Comparison of ENCODE assay signal across 11 cellular contexts in genomic region chr4:1172971-1173757, GRCh38. TPM values are rescaled to one million over a fixed set of nuclear protein-coding genes. Genes with fewer than 3 reads are reported as not detected.
DNase-seq lines count a peak whose midpoint lies in the region; ATAC-seq, FAIRE-seq and TF ChIP-seq lines count a peak whose summit lies in the region.
"Had no signal": no experiment of that assay in that cellular context is flagged by ENCODE, and none has a peak within 500 bp of the region (broad histone marks: within the 10 kb centered on the region; RNA-seq: fewer than 3 reads in every experiment).

No MANE protein-coding gene starts in this region.

- H3K4me1 ChIP-seq in CD8-positive, alpha-beta memory T cell (ENCODE audit: insufficient read depth, low read length), result peaks cover 25% of the 10 kb centered on the region
- H3K4me1 ChIP-seq in left ventricle myocardium inferior (peaks cover 55% of the 10 kb centered on the region), psoas muscle (peaks cover 58% of the 10 kb centered on the region), kidney (ENCODE audit: control insufficient read depth in 1 of 2, insufficient read depth in 1 of 2, low read depth in 1 of 2, low read length in 2 of 2) (peaks cover 0 to 13% of the 10 kb centered on the region in 2 donors)

- DNase-seq in CD8-positive, alpha-beta memory T cell, result no peak
- DNase-seq in left ventricle myocardium inferior, result no peak
- DNase-seq in psoas muscle, result peak; percentile 59 to 73
- DNase-seq in kidney, result no peak
- DNase-seq: activated T-cell treated with anti-CD3 and anti-CD28 coated beads, Interleukin-2, amount 50 U/mL, for 48 hours; RPMI8226; stimulated activated CD4-positive, alpha-beta T cell treated with anti-CD3 and anti-CD28 coated beads, Interleukin-1b, Interleukin-23, amount 100 ng/mL, for 48 hours had no signal

- H3K9me3 ChIP-seq in CD8-positive, alpha-beta memory T cell (ENCODE audit: low read length), result no peaks in the 10 kb centered on the region
- H3K9me3 ChIP-seq in left ventricle myocardium inferior (replicated peaks) (no peaks in the 10 kb centered on the region), psoas muscle (no peaks in the 10 kb centered on the region), kidney (ENCODE audit: control insufficient read depth in 1 of 2, low read length in 2 of 2) (no peaks in the 10 kb centered on the region)

- H3K9me3 Mint-ChIP-seq in CD8-positive, alpha-beta memory T cell, result no peaks in the 10 kb centered on the region

- H3K9ac ChIP-seq in kidney (ENCODE audit: low read length in 2 of 2), result no peak overlapping the region

- H3K27ac Mint-ChIP-seq in CD8-positive, alpha-beta memory T cell, result peak overlapping the region in 3 of 8 donors; percentile 26 to 65 (median 52)

- H3K36me3 ChIP-seq in CD8-positive, alpha-beta memory T cell (ENCODE audit: insufficient read depth, low read length), result no peaks in the 10 kb centered on the region
- H3K36me3 ChIP-seq in left ventricle myocardium inferior (no peaks in the 10 kb centered on the region), psoas muscle (ENCODE audit: insufficient read depth in 1 of 2, low read depth in 1 of 2) (peaks cover 0 to 8% of the 10 kb centered on the region in 2 donors), kidney (ENCODE audit: control insufficient read depth in 1 of 2, insufficient read depth in 2 of 2, low read length in 2 of 2) (no peaks in the 10 kb centered on the region)

- intact Hi-C loops in left ventricle myocardium inferior (cut with micrococcal nuclease), result no loop called here
- intact Hi-C loops in psoas muscle (cut with DNase I), result no loop called here
- intact Hi-C loops in kidney (cut with DNase I), result no loop called here

- peak; percentile 69 to 82 (median 78) for ATAC-seq in psoas muscle
- no peak for ATAC-seq in HG02938 (IDR thresholded peaks at IDR 0.05; ENCODE audit: unreplicated experiment)
- no peak for ATAC-seq in GM18867 (IDR thresholded peaks at IDR 0.05; ENCODE audit: unreplicated experiment)
- ATAC-seq in GM18868 (IDR thresholded peaks at IDR 0.05; ENCODE audit: unreplicated experiment), result no peak

- POLR2A ChIA-PET in CD8-positive, alpha-beta memory T cell (lab: Charles Lee), result interaction anchor here (0.9 to 1.0 kb wide), 2 partner anchors 30 to 75 kb away, joined by 3 to 4 read pairs; no protein-coding TSS in a partner anchor

- WGBS in psoas muscle, 3 donors, result 15 to 30% (median 26%) methylated on average over 14 to 19 of the region's 20 CpGs

- no peaks in the 10 kb centered on the region for H3K36me3 Mint-ChIP-seq in CD8-positive, alpha-beta memory T cell

- no peak overlapping the region for H3K4me3 ChIP-seq in CD8-positive, alpha-beta memory T cell (ENCODE audit: low read length)
- peak overlapping the region; percentile 65 for H3K4me3 ChIP-seq in left ventricle myocardium inferior
- peak overlapping the region; percentile 12 for H3K4me3 ChIP-seq in psoas muscle
- H3K4me3 ChIP-seq in kidney (ENCODE audit: low read length in 2 of 2), result no peak overlapping the region

- TF ChIP-seq CTCF in VCaP (conservative IDR thresholded peaks at IDR 0.05) (no peak), left ventricle myocardium inferior (IDR thresholded peaks at IDR 0.05; ENCODE audit: borderline replicate concordance) (no peak), psoas muscle (IDR thresholded peaks at IDR 0.05) (no peak), kidney (IDR thresholded peaks at IDR 0.05; ENCODE audit: borderline replicate concordance, extremely low read depth, insufficient read depth) (no peak)

- CTCF ChIA-PET in CD8-positive, alpha-beta memory T cell (lab: Charles Lee), result interaction anchor here (0.9 to 1.2 kb wide), 2 partner anchors 13 to 95 kb away, joined by 3 read pairs; no protein-coding TSS in a partner anchor

- peaks cover 19 to 52% (median 35%) of the 10 kb centered on the region in 3 donors for H3K4me1 Mint-ChIP-seq in CD8-positive, alpha-beta memory T cell

- H3K4me3 Mint-ChIP-seq in CD8-positive, alpha-beta memory T cell, result peak overlapping the region in 5 of 7 donors; percentile 22 to 73 (median 41)

- no peak for FAIRE-seq in kidney (lab: Jason Lieb, UNC)

- peaks cover 12% of the 10 kb centered on the region for H3K27me3 ChIP-seq in CD8-positive, alpha-beta memory T cell (ENCODE audit: insufficient read depth, low read length, poor library complexity, severe bottlenecking)
- H3K27me3 ChIP-seq in left ventricle myocardium inferior (ENCODE audit: low read depth), result peaks cover 47% of the 10 kb centered on the region
- peaks cover 0 to 7% (median 0%) of the 10 kb centered on the region in 3 donors for H3K27me3 ChIP-seq in psoas muscle (ENCODE audit: insufficient read depth in 3 of 3, low read length in 2 of 3)

- no peak overlapping the region for H3K27ac ChIP-seq in CD8-positive, alpha-beta memory T cell (ENCODE audit: low read depth, low read length)
- H3K27ac ChIP-seq in VCaP, result peak overlapping the region; percentile 100
- H3K27ac ChIP-seq in left ventricle myocardium inferior (replicated peaks), result peak overlapping the region; percentile 81
- peak overlapping the region; percentile 76 for H3K27ac ChIP-seq in psoas muscle
- H3K27ac ChIP-seq in kidney (ENCODE audit: low read depth in 2 of 2, low read length in 2 of 2), result peak overlapping the region in 1 of 2 donors; percentile 34

- peaks cover 2 to 8% of the 10 kb centered on the region in 2 donors for H3K27me3 Mint-ChIP-seq in CD8-positive, alpha-beta memory T cell

RNA-seq across cellular contexts. Expression of gene SPON2, which starts 0.8 kb away (rescaled TPM):
- 1 to 10 TPM; 2.7 to 3.1 TPM for total RNA-seq in CD8-positive, alpha-beta memory T cell
- 43.9 TPM for polyA plus RNA-seq in CD8-positive, alpha-beta memory T cell
- 13.9 TPM for total RNA-seq in left ventricle myocardium inferior
- total RNA-seq in psoas muscle, result 10 to 100 TPM in 1 of 4 donors, 1 to 10 TPM in 3; 6.8 to 18.5 (median 8.0) TPM
- 1 to 10 TPM; 4.1 to 6.4 (median 6.2) TPM for polyA plus RNA-seq in psoas muscle
- total RNA-seq in kidney, result 116 TPM
- polyA plus RNA-seq in kidney (ENCODE audit: insufficient read depth, low read depth, low replicate concordance), result 16.7 TPM

RNA-seq across cellular contexts. Expression of gene RNF212, which starts 59.8 kb away (rescaled TPM):
- total RNA-seq in CD8-positive, alpha-beta memory T cell, result 1 to 10 TPM; 1.2 TPM
- polyA plus RNA-seq in CD8-positive, alpha-beta memory T cell, result 2.0 TPM
- total RNA-seq in left ventricle myocardium inferior, result not detected
- total RNA-seq in psoas muscle, result 1 to 10 TPM in 1 of 4 donors, under 1 TPM in 3; 0.42 to 1.5 (median 0.69) TPM
- polyA plus RNA-seq in psoas muscle, result under 1 TPM; 0.03 to 0.38 (median 0.31) TPM
- total RNA-seq in kidney, result 5.3 TPM
- 20.8 TPM for polyA plus RNA-seq in kidney (ENCODE audit: insufficient read depth, low read depth, low replicate concordance)

Comparison
In these comparisons a context has a peak if more than half of its experiments do, and no peak if none do; other contexts are left out.
1. DNase-seq: peak in psoas muscle (2 of 2); none in CD8-positive, alpha-beta memory T cell (0 of 5), left ventricle myocardium inferior (single experiment) and kidney (single experiment).
2. H3K4me3 ChIP-seq: peak in left ventricle myocardium inferior (single experiment) and psoas muscle (single experiment); none in CD8-positive, alpha-beta memory T cell (single experiment) and kidney (0 of 2).
3. ATAC-seq: peak in psoas muscle (4 of 4); none in HG02938 (single experiment), GM18867 (single experiment) and GM18868 (single experiment).